In genomic region chr9:69223605-69224004, GRCh38 we compare ENCODE assay signal across 8 cellular contexts. TPM values are rescaled to one million over a fixed set of nuclear protein-coding genes. Genes with fewer than 3 reads are reported as not detected.
DNase-seq lines count a peak whose midpoint lies in the region; ATAC-seq and TF ChIP-seq lines count a peak whose summit lies in the region.

No MANE protein-coding gene starts in this region.

- H3K27ac ChIP-seq in CD4-positive, alpha-beta T cell (ENCODE audit: low read depth, low read length): no peak overlapping the region

- TF ChIP-seq CTCF in GM12865 (IDR thresholded peaks at IDR 0.05; ENCODE audit: insufficient read depth, low read depth, low read length, missing control alignments) (peak; percentile 66), chondrocyte (IDR thresholded peaks at IDR 0.05) (peak; percentile 83)
- TF ChIP-seq CTCF in CD4-positive, alpha-beta T cell (IDR thresholded peaks at IDR 0.05): no peak

- DNase-seq in 8988T (peak; percentile 50), GM12865 (ENCODE audit: low read depth) (peak; percentile 12), NCI-H2227 treated with DMSO at 0.1 percent for 48 hours (lab: John Stamatoyannopoulos, UW) (peak; percentile 0), chondrocyte (ENCODE audit: low spot score) (no peak), left kidney (ENCODE audit: low read depth, low spot score) (peak; percentile 75)
- no peak for DNase-seq in stimulated activated naive CD4-positive, alpha-beta T cell treated with Interleukin-2 at 50 U/mL for 16 hours (lab: John Stamatoyannopoulos, UW)
- no peak for DNase-seq in CD4-positive, alpha-beta T cell

- CTCF ChIA-PET in CD4-positive, alpha-beta T cell (lab: Charles Lee): no interaction called here

- peaks cover 10% of the 10 kb centered on the region for H3K4me1 Mint-ChIP-seq in chondrocyte (ENCODE audit: low read depth)
- no peaks in the 10 kb centered on the region for H3K4me1 Mint-ChIP-seq in CD4-positive, alpha-beta T cell (ENCODE audit: low read depth)

- H3K27me3 Mint-ChIP-seq in chondrocyte (ENCODE audit: low read depth): no peaks in the 10 kb centered on the region
- no peaks in the 10 kb centered on the region for H3K27me3 Mint-ChIP-seq in CD4-positive, alpha-beta T cell

- H3K27me3 ChIP-seq in CD4-positive, alpha-beta T cell (ENCODE audit: control insufficient read depth, insufficient read depth, low read length): no peaks in the 10 kb centered on the region

- no peak overlapping the region for H3K4me3 Mint-ChIP-seq in chondrocyte (ENCODE audit: unreplicated experiment)
- H3K4me3 Mint-ChIP-seq in CD4-positive, alpha-beta T cell: no peak overlapping the region

- POLR2A ChIA-PET in CD4-positive, alpha-beta T cell (lab: Charles Lee): no interaction called here

- no peaks in the 10 kb centered on the region for H3K9me3 ChIP-seq in CD4-positive, alpha-beta T cell (ENCODE audit: control insufficient read depth, low read length)

- H3K27ac Mint-ChIP-seq in chondrocyte (ENCODE audit: unreplicated experiment): peak overlapping the region; percentile 20
- no peak overlapping the region for H3K27ac Mint-ChIP-seq in CD4-positive, alpha-beta T cell

- H3K36me3 Mint-ChIP-seq in chondrocyte (ENCODE audit: low read depth): peaks cover 18% of the 10 kb centered on the region
- H3K36me3 Mint-ChIP-seq in CD4-positive, alpha-beta T cell (ENCODE audit: low read depth): peaks cover 31% of the 10 kb centered on the region

- H3K9me3 Mint-ChIP-seq in chondrocyte (ENCODE audit: low read depth): no peaks in the 10 kb centered on the region
- no peaks in the 10 kb centered on the region for H3K9me3 Mint-ChIP-seq in CD4-positive, alpha-beta T cell

- no peak for ATAC-seq in HG03457 (IDR thresholded peaks at IDR 0.05; ENCODE audit: unreplicated experiment)
- ATAC-seq in CD4-positive, alpha-beta T cell (ENCODE audit: poor library complexity): no peak

- no peak overlapping the region for H3K4me3 ChIP-seq in GM12865 (ENCODE audit: low read depth, low read length)

- intact Hi-C loops in CD4-positive, alpha-beta T cell (cut with DNase I, micrococcal nuclease): no loop called here

RNA-seq across cellular contexts. Expression of gene TJP2, which starts 49.5 kb away (rescaled TPM):
- 49.9 to 50.6 TPM (median 50.4 TPM) in 3 replicates for total RNA-seq in chondrocyte
- total RNA-seq in CD4-positive, alpha-beta T cell: 1 to 10 TPM; 6.3 to 8.0 TPM

Comparison
In these comparisons a context has a peak if more than half of its experiments do, and no peak if none do; other contexts are left out.
1. DNase-seq: peak in 8988T (single experiment), GM12865 (single experiment), NCI-H2227 treated with DMSO at 0.1 percent for 48 hours (single experiment) and left kidney (single experiment); none in chondrocyte (single experiment), stimulated activated naive CD4-positive, alpha-beta T cell treated with Interleukin-2 at 50 U/mL for 16 hours (single experiment) and CD4-positive, alpha-beta T cell (0 of 10).